10 cellular contexts compared by ENCODE assay signal in genomic region chr2:9618410-9618809, GRCh38. TPM values are rescaled to one million over a fixed set of nuclear protein-coding genes. Genes with fewer than 3 reads are reported as not detected.
A peak's percentile ranks its signal among the peaks of the same experiment; 100 is the strongest.
DNase-seq lines count a peak whose midpoint lies in the region; ATAC-seq and TF ChIP-seq lines count a peak whose summit lies in the region.
"Had no signal": no experiment of that assay in that cellular context is flagged by ENCODE, and none has a peak within 500 bp of the region (broad histone marks: within the 10 kb centered on the region; RNA-seq: fewer than 3 reads in every experiment).

No MANE protein-coding gene starts in this region.

- dilution Hi-C loops in mammary epithelial cell (cut with HindIII; ENCODE audit: low sequenced_read_pairs) = no loop called here

- DNase-seq in activated naive CD4-positive, alpha-beta T cell treated with Interleukin-2 at 50 U/mL for 16 hours = no peak
- DNase-seq in central memory CD8-positive, alpha-beta T cell (ENCODE audit: low spot score in 2 of 2) = peak in 1 of 2 donors; percentile 56
- DNase-seq in type B pancreatic cell (ENCODE audit: extremely low spot score, unreplicated experiment) = no peak
- DNase-seq in mammary epithelial cell = no peak
- DNase-seq in HAP-1 (ENCODE audit: low spot score in 2 of 2) = no peak
- DNase-seq: NCI-H2107 had no signal

- peaks cover 97% of the 10 kb centered on the region for H3K4me1 Mint-ChIP-seq in activated naive CD4-positive, alpha-beta T cell treated with anti-CD3 and anti-CD28 coated beads, Interleukin-2, amount 50 U/mL, for 24 hours
- peaks cover 92% of the 10 kb centered on the region for H3K4me1 Mint-ChIP-seq in central memory CD8-positive, alpha-beta T cell
- peaks cover 45% of the 10 kb centered on the region for H3K4me1 Mint-ChIP-seq in type B pancreatic cell (ENCODE audit: unreplicated experiment)

- H3K4me2 ChIP-seq in mammary epithelial cell (ENCODE audit: insufficient read depth, low read depth, low read length) = no peak overlapping the region

- peaks cover 50% of the 10 kb centered on the region for H4K20me1 ChIP-seq in mammary epithelial cell (ENCODE audit: insufficient read depth, low read length)

- CTCF ChIA-PET in mammary epithelial cell (lab: Charles Lee; ENCODE audit: low non-redundant PET) = no interaction called here

- H3K36me3 ChIP-seq in mammary epithelial cell (ENCODE audit: insufficient read depth, low read length) (peaks cover 8% of the 10 kb centered on the region), HAP-1 (replicated peaks) (peaks cover 38% of the 10 kb centered on the region)

- no peaks in the 10 kb centered on the region for H3K27me3 ChIP-seq in mammary epithelial cell (ENCODE audit: insufficient read depth, low read length)
- peaks cover 2% of the 10 kb centered on the region; the same call in 1 of the 2 replicates for H3K27me3 ChIP-seq in HAP-1 (ENCODE audit: low read depth)

- 98% methylated on average over 4 of the region's 4 CpGs for whole genome bisulfite sequencing in mammary epithelial cell (ENCODE audit: low coverage, missing lambda C conversion rate)

- H3K79me2 ChIP-seq in mammary epithelial cell (ENCODE audit: insufficient read depth, low read length) = peaks cover 100% of the 10 kb centered on the region

- H3K4me3 ChIP-seq in mammary epithelial cell (replicated peaks in 1 of 3; ENCODE audit: insufficient read depth in 1 of 3, low read depth in 2 of 3, low read length in 3 of 3) (no peak overlapping the region), HAP-1 (no peak overlapping the region)

- peak; percentile 67 for ATAC-seq in HG03342 (IDR thresholded peaks at IDR 0.05; ENCODE audit: unreplicated experiment)
- ATAC-seq in central memory CD8-positive, alpha-beta T cell (replicated peaks; ENCODE audit: extremely low read depth, poor library complexity, severe bottlenecking) = peak; percentile 98
- ATAC-seq in HG02571 (IDR thresholded peaks at IDR 0.05; ENCODE audit: unreplicated experiment) = no peak

- peaks cover 8% of the 10 kb centered on the region for H3K4me1 ChIP-seq in mammary epithelial cell (ENCODE audit: insufficient read depth, low read length)
- peaks cover 28% of the 10 kb centered on the region for H3K4me1 ChIP-seq in HAP-1

- in situ Hi-C loops in mammary epithelial cell (cut with MboI; ENCODE audit: low sequenced_read_pairs in 2 of 2) = no loop called here
- in situ Hi-C loops in HAP-1 (cut with MboI; ENCODE audit: low sequenced_read_pairs) = no loop called here

- H3K27me3 Mint-ChIP-seq in activated naive CD4-positive, alpha-beta T cell treated with anti-CD3 and anti-CD28 coated beads, Interleukin-2, amount 50 U/mL, for 24 hours = no peaks in the 10 kb centered on the region
- H3K27me3 Mint-ChIP-seq in central memory CD8-positive, alpha-beta T cell = no peaks in the 10 kb centered on the region
- no peaks in the 10 kb centered on the region for H3K27me3 Mint-ChIP-seq in type B pancreatic cell

- H3K4me3 Mint-ChIP-seq in activated naive CD4-positive, alpha-beta T cell treated with anti-CD3 and anti-CD28 coated beads, Interleukin-2, amount 50 U/mL, for 24 hours = peak overlapping the region; percentile 78
- H3K4me3 Mint-ChIP-seq in central memory CD8-positive, alpha-beta T cell = peak overlapping the region; percentile 51
- no peak overlapping the region for H3K4me3 Mint-ChIP-seq in type B pancreatic cell

- peaks cover 2% of the 10 kb centered on the region for H3K9me3 ChIP-seq in mammary epithelial cell (replicated peaks; ENCODE audit: insufficient read depth, low read length)
- H3K9me3 ChIP-seq in HAP-1 = no peaks in the 10 kb centered on the region

- no peak for TF ChIP-seq CTCF in type B pancreatic cell (conservative IDR thresholded peaks at IDR 0.05)
- TF ChIP-seq CTCF in mammary epithelial cell (conservative IDR thresholded peaks at IDR 0.05 in 1 of 2, IDR thresholded peaks at IDR 0.05 in 1 of 2; ENCODE audit: extremely low read depth in 1 of 2, insufficient read depth in 1 of 2, low read depth in 1 of 2, low read length in 2 of 2) = no peak

- no TSS peak for BruUV-seq in mammary epithelial cell (replicated peaks; lab: Mats Ljungman, UMichigan)

- no peak overlapping the region for H3K27ac ChIP-seq in mammary epithelial cell (ENCODE audit: insufficient read depth, low read depth, low read length)
- H3K27ac ChIP-seq: VCaP had no signal

- intact Hi-C loops in mammary epithelial cell (cut with micrococcal nuclease) = no loop called here

- H3K36me3 Mint-ChIP-seq in activated naive CD4-positive, alpha-beta T cell treated with anti-CD3 and anti-CD28 coated beads, Interleukin-2, amount 50 U/mL, for 24 hours = peaks cover 24% of the 10 kb centered on the region
- H3K36me3 Mint-ChIP-seq in central memory CD8-positive, alpha-beta T cell (ENCODE audit: insufficient read depth) = peaks cover 37% of the 10 kb centered on the region
- peaks cover 50% of the 10 kb centered on the region for H3K36me3 Mint-ChIP-seq in type B pancreatic cell

- peak overlapping the region; percentile 91 for H3K27ac Mint-ChIP-seq in activated naive CD4-positive, alpha-beta T cell treated with anti-CD3 and anti-CD28 coated beads, Interleukin-2, amount 50 U/mL, for 24 hours
- H3K27ac Mint-ChIP-seq in central memory CD8-positive, alpha-beta T cell (ENCODE audit: low read depth) = peak overlapping the region; percentile 91
- H3K27ac Mint-ChIP-seq in type B pancreatic cell = peak overlapping the region; percentile 52

- H3K9me3 Mint-ChIP-seq in activated naive CD4-positive, alpha-beta T cell treated with anti-CD3 and anti-CD28 coated beads, Interleukin-2, amount 50 U/mL, for 24 hours = no peaks in the 10 kb centered on the region
- no peaks in the 10 kb centered on the region for H3K9me3 Mint-ChIP-seq in central memory CD8-positive, alpha-beta T cell
- no peaks in the 10 kb centered on the region for H3K9me3 Mint-ChIP-seq in type B pancreatic cell

- H3K9ac ChIP-seq in mammary epithelial cell (ENCODE audit: insufficient read depth, low read length) = no peak overlapping the region

- no peak overlapping the region for H2AFZ ChIP-seq in mammary epithelial cell (ENCODE audit: low read depth, low read length)

RNA-seq across cellular contexts. Expression of gene YWHAQ, which starts 12.4 kb away (rescaled TPM):
- total RNA-seq in type B pancreatic cell (ENCODE audit: low replicate concordance) = 318 and 354 TPM in 2 replicates
- 100 to 1,000 TPM; 326 to 442 TPM for total RNA-seq in mammary epithelial cell
- polyA plus RNA-seq in mammary epithelial cell = 411 TPM
- polyA minus RNA-seq in mammary epithelial cell = 469 TPM
